1 cellular context compared by ENCODE assay signal in the genomic region with DNA sequence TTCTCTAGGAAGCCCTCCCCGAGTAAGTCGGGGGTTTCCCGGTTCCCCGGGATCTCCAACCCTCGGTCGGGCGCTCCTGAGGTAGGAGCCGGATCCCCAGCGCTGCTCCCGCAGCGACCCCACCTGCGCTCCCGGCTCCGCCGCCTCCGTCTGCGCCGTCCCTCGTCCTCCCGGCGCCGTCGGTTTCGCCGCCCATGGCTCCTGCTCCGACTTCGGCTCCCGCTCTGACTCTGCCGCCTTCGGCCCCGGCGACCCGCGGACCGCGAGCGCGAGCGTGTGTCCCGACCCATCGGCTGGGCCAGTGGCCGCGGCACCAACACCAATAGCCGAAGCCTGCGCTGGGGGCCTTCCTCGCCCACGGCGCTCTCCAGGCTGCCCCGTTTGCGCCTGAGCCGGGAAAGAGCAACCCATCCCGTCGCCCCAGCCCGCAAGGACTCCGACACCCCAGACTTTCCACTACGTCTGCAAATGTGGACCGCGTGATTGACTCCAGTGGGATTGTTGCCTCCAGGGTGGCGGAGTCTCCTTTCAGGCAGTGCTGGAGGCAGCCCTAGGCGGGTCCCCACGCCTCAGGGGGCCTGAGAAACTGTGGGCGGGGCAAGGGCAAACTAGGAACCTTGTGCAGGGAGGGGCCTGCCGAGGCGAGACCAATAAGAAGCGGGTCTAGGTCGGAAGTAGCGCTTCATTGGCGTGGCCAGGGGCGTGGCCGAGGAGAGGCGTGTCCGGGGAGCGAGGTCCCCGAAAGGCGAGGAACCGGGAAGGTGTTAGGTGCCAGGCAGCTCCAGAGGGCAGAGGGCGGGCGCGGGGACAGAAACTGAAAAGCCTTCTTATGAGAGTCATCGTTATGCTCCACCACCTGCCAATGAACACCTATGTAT.
TF ChIP-seq lines count a peak whose summit lies in the region.

CACTIN (minus strand) TSS at position 318 of the 878 bp plus-strand sequence; CDS start at position 290, 28 bp downstream.

TF ChIP-seq in HepG2, 621 proteins besides CTCF, POLR2A, EP300 and RAD21 (continued from another document and continues in another):
- TF ChIP-seq ZNF503 (CRISPR knock-in tag; IDR thresholded peaks at IDR 0.05) = no peak
- TF ChIP-seq HMG20A (CRISPR knock-in tag; IDR thresholded peaks at IDR 0.05; ENCODE audit: borderline replicate concordance) = no peak
- no peak for TF ChIP-seq ZBTB34 (CRISPR knock-in tag; IDR thresholded peaks at IDR 0.05)
- no peak for TF ChIP-seq NFE2L2 (IDR thresholded peaks at IDR 0.05; ENCODE audit: low read length)
- no peak for TF ChIP-seq ZNF616 (CRISPR knock-in tag; IDR thresholded peaks at IDR 0.05; ENCODE audit: low read depth)
- peak; percentile 68; the same call in 1 of the 2 replicates for TF ChIP-seq ZBTB25 (CRISPR knock-in tag; IDR thresholded peaks at IDR 0.05)
- TF ChIP-seq, protein P1, sequence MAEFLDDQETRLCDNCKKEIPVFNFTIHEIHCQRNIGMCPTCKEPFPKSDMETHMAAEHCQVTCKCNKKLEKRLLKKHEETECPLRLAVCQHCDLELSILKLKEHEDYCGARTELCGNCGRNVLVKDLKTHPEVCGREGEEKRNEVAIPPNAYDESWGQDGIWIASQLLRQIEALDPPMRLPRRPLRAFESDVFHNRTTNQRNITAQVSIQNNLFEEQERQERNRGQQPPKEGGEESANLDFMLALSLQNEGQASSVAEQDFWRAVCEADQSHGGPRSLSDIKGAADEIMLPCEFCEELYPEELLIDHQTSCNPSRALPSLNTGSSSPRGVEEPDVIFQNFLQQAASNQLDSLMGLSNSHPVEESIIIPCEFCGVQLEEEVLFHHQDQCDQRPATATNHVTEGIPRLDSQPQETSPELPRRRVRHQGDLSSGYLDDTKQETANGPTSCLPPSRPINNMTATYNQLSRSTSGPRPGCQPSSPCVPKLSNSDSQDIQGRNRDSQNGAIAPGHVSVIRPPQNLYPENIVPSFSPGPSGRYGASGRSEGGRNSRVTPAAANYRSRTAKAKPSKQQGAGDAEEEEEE (CRISPR knock-in tag; IDR thresholded peaks at IDR 0.05; ENCODE audit: borderline replicate concordance) = peak; percentile 59; the same call in 1 of the 2 replicates
- no peak for TF ChIP-seq ZC3H4 (CRISPR knock-in tag; IDR thresholded peaks at IDR 0.05; ENCODE audit: borderline replicate concordance)
- TF ChIP-seq ZFP1 (CRISPR knock-in tag; IDR thresholded peaks at IDR 0.05) = no peak
- TF ChIP-seq ZNF18 (CRISPR knock-in tag; IDR thresholded peaks at IDR 0.05; ENCODE audit: insufficient replicate concordance) = peak; percentile 10
- peak; percentile 9 for TF ChIP-seq SKI (IDR thresholded peaks at IDR 0.05; ENCODE audit: partially characterized antibody)
- TF ChIP-seq CHCHD3 (CRISPR knock-in tag; IDR thresholded peaks at IDR 0.05) = no peak; the same call in 1 of the 2 replicates
- peak; percentile 47; the same call in 1 of the 2 replicates for TF ChIP-seq ZBTB7B (CRISPR knock-in tag; IDR thresholded peaks at IDR 0.05)
- TF ChIP-seq MYNN (CRISPR knock-in tag; IDR thresholded peaks at IDR 0.05; ENCODE audit: low read depth) = no peak
- peak; percentile 64; the same call in 1 of the 2 replicates for TF ChIP-seq BRD4 (CRISPR knock-in tag; IDR thresholded peaks at IDR 0.05)
- no peak for TF ChIP-seq NFIC (IDR thresholded peaks at IDR 0.05; ENCODE audit: low read length)
- no peak for TF ChIP-seq ZNF432 (CRISPR knock-in tag; IDR thresholded peaks at IDR 0.05; ENCODE audit: borderline replicate concordance)
- TF ChIP-seq, protein P2, sequence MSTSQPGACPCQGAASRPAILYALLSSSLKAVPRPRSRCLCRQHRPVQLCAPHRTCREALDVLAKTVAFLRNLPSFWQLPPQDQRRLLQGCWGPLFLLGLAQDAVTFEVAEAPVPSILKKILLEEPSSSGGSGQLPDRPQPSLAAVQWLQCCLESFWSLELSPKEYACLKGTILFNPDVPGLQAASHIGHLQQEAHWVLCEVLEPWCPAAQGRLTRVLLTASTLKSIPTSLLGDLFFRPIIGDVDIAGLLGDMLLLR (CRISPR knock-in tag; IDR thresholded peaks at IDR 0.05) = no peak; the same call in 1 of the 2 replicates
- no peak for TF ChIP-seq ZNF251 (CRISPR knock-in tag; IDR thresholded peaks at IDR 0.05)
- TF ChIP-seq GPBP1L1 (CRISPR knock-in tag; IDR thresholded peaks at IDR 0.05) = no peak
- no peak for TF ChIP-seq ZFP36L2 (CRISPR knock-in tag; IDR thresholded peaks at IDR 0.05)
- TF ChIP-seq TARDBP (CRISPR knock-in tag; IDR thresholded peaks at IDR 0.05) = peak; percentile 94
- TF ChIP-seq ZBTB10 (CRISPR knock-in tag; IDR thresholded peaks at IDR 0.05; ENCODE audit: borderline replicate concordance) = no peak
- no peak for TF ChIP-seq GTF2F1 (IDR thresholded peaks at IDR 0.05; ENCODE audit: low read length)
- no peak for TF ChIP-seq CCDC6 (CRISPR knock-in tag; IDR thresholded peaks at IDR 0.05)
- TF ChIP-seq ZNF674 (CRISPR knock-in tag; IDR thresholded peaks at IDR 0.05; ENCODE audit: low read depth) = peak; percentile 89; the same call in 1 of the 2 replicates
- peak; percentile 87 for TF ChIP-seq CREM (IDR thresholded peaks at IDR 0.05)
- no peak for TF ChIP-seq CREM (CRISPR knock-in tag; IDR thresholded peaks at IDR 0.05)
- no peak for TF ChIP-seq ZUFSP (CRISPR knock-in tag; IDR thresholded peaks at IDR 0.05; ENCODE audit: borderline replicate concordance)
- TF ChIP-seq, protein P3, sequence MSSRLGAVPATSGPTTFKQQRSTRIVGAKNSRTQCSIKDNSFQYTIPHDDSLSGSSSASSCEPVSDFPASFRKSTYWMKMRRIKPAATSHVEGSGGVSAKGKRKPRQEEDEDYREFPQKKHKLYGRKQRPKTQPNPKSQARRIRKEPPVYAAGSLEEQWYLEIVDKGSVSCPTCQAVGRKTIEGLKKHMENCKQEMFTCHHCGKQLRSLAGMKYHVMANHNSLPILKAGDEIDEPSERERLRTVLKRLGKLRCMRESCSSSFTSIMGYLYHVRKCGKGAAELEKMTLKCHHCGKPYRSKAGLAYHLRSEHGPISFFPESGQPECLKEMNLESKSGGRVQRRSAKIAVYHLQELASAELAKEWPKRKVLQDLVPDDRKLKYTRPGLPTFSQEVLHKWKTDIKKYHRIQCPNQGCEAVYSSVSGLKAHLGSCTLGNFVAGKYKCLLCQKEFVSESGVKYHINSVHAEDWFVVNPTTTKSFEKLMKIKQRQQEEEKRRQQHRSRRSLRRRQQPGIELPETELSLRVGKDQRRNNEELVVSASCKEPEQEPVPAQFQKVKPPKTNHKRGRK (CRISPR knock-in tag; IDR thresholded peaks at IDR 0.05) = no peak
- TF ChIP-seq SP1 (IDR thresholded peaks at IDR 0.05) = peak; percentile 75; the same call in 1 of the 2 replicates
- TF ChIP-seq SP1 (CRISPR knock-in tag; IDR thresholded peaks at IDR 0.05) = peak; percentile 94
- peak; percentile 69; the same call in 1 of the 2 replicates for TF ChIP-seq EEA1 (CRISPR knock-in tag; IDR thresholded peaks at IDR 0.05; ENCODE audit: borderline replicate concordance)
- no peak for TF ChIP-seq ZNF781 (CRISPR knock-in tag; IDR thresholded peaks at IDR 0.05; ENCODE audit: borderline replicate concordance, not compliant biosample characterization)
- TF ChIP-seq SUZ12 (IDR thresholded peaks at IDR 0.05; ENCODE audit: low read depth, low read length) = no peak
- TF ChIP-seq ZNF44 (CRISPR knock-in tag; IDR thresholded peaks at IDR 0.05) = no peak
- TF ChIP-seq ZNF557 (CRISPR knock-in tag; IDR thresholded peaks at IDR 0.05) = no peak
- TF ChIP-seq, protein P4, sequence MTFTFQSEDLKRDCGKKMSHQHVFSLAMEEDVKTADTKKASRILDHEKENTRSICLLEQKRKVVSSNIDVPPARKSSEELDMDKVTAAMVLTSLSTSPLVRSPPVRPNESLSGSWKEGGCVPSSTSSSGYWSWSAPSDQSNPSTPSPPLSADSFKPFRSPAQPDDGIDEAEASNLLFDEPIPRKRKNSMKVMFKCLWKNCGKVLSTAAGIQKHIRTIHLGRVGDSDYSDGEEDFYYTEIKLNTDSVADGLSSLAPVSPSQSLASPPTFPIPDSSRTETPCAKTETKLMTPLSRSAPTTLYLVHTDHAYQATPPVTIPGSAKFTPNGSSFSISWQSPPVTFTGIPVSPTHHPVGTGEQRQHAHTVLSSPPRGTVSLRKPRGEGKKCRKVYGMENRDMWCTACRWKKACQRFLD (CRISPR knock-in tag; IDR thresholded peaks at IDR 0.05; ENCODE audit: borderline replicate concordance) = no peak
- peak; percentile 93 for TF ChIP-seq PHF8 (CRISPR knock-in tag; IDR thresholded peaks at IDR 0.05)
- 0 out of 2 replicates have a peak, but pooled peaks have one; percentile 68 for TF ChIP-seq ZNF431 (CRISPR knock-in tag; IDR thresholded peaks at IDR 0.05; ENCODE audit: borderline replicate concordance, low read depth)
